15 cellular contexts compared by ENCODE assay signal in the genomic region with DNA sequence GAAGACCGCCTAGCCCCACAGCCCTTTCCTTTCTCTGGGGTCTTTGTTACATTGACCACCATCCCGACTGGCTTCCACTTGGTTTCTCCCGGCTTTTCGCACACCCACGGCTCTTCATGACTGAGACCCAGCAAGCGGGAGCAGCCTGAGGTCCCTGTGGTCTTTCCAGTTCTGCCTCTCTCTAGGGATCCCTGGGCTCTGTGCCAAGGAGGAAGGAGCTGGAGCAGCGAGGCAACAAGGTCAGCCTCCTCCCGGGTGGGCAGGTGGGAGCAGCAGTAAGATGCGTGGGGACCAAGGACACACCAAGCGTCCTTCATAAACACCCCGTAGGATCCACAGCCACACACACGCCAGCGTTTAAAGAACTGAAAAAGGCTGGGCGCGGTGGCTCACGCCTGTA. TPM values are rescaled to one million over a fixed set of nuclear protein-coding genes. Genes with fewer than 3 reads are reported as not detected.
A peak's percentile ranks its signal among the peaks of the same experiment; 100 is the strongest.
DNase-seq lines count a peak whose midpoint lies in the region; ATAC-seq, FAIRE-seq and TF ChIP-seq lines count a peak whose summit lies in the region.
"Had no signal": no experiment of that assay in that cellular context is flagged by ENCODE, and none has a peak within 500 bp of the region (broad histone marks: within the 10 kb centered on the region; RNA-seq: fewer than 3 reads in every experiment).

No MANE protein-coding gene starts in this region.

- ATAC-seq in HCT116 (no peak), pancreas (peak in 3 of 4 donors; percentile 23 to 57 (median 48))
- ATAC-seq: stimulated activated naive B cell treated with anti-CD40 and anti-IgM and Interleukin-4, amounts not matched to agents 10 μg/mL and 1 μg/mL and 100 μg/mL, for 72 hours had no signal

- no peak overlapping the region for H2AFZ ChIP-seq in HCT116 (ENCODE audit: low read depth, low read length, poor library complexity, severe bottlenecking)
- H2AFZ ChIP-seq in mammary epithelial cell (ENCODE audit: low read depth, low read length): peak overlapping the region; percentile 33

- H3K27ac Mint-ChIP-seq in CD14-positive monocyte: peak overlapping the region in 1 of 7 donors; percentile 67
- H3K27ac Mint-ChIP-seq: stimulated activated naive B cell treated with anti-CD40 and anti-IgM and Interleukin-4, amounts not matched to agents 10 μg/mL and 1 μg/mL and 100 μg/mL, for 72 hours had no signal

- H3K9me3 Mint-ChIP-seq in CD14-positive monocyte: peaks cover 0 to 3% (median 0%) of the 10 kb centered on the region in 7 donors
- H3K9me3 Mint-ChIP-seq: stimulated activated naive B cell treated with anti-CD40 and anti-IgM and Interleukin-4, amounts not matched to agents 10 μg/mL and 1 μg/mL and 100 μg/mL, for 72 hours had no signal

- intact Hi-C loops in CD14-positive monocyte (cut with micrococcal nuclease) (no loop called here), HCT116 (cut with micrococcal nuclease) (no loop called here), mammary epithelial cell (cut with micrococcal nuclease) (no loop called here), pancreas (cut with DNase I) (no loop called here)

- peaks cover 10 to 32% of the 10 kb centered on the region in 2 experiments; a peak in 3 of 4 replicates for H3K4me1 ChIP-seq in HCT116 (ENCODE audit: control insufficient read depth in 1 of 2, insufficient read depth in 2 of 2, low read length in 2 of 2)
- peaks cover 8% of the 10 kb centered on the region for H3K4me1 ChIP-seq in mammary epithelial cell (ENCODE audit: insufficient read depth, low read length)
- H3K4me1 ChIP-seq in pancreas: no peaks in the 10 kb centered on the region
- H3K4me1 ChIP-seq: Peyer's patch had no signal

- TF ChIP-seq CTCF in CD14-positive monocyte (IDR thresholded peaks at IDR 0.05): no peak
- TF ChIP-seq CTCF in HCT116 (IDR thresholded peaks at IDR 0.05 in 2 of 3, conservative IDR thresholded peaks at IDR 0.05 in 1 of 3; ENCODE audit: borderline replicate concordance in 1 of 3, insufficient read depth in 1 of 3, low read depth in 2 of 3, low read length in 2 of 3): no peak
- no peak for TF ChIP-seq CTCF in mammary epithelial cell (conservative IDR thresholded peaks at IDR 0.05 in 1 of 2, IDR thresholded peaks at IDR 0.05 in 1 of 2; ENCODE audit: extremely low read depth in 1 of 2, insufficient read depth in 1 of 2, low read depth in 1 of 2, low read length in 2 of 2)
- TF ChIP-seq CTCF in pancreas (IDR thresholded peaks at IDR 0.05): no peak

- H3K4me2 ChIP-seq in HCT116 (ENCODE audit: low read length): peak overlapping the region; percentile 46
- peak overlapping the region; percentile 19 for H3K4me2 ChIP-seq in mammary epithelial cell (ENCODE audit: insufficient read depth, low read depth, low read length)

- dilution Hi-C loops in mammary epithelial cell (cut with HindIII; ENCODE audit: low sequenced_read_pairs): no loop called here

- H4K20me1 ChIP-seq in HCT116 (ENCODE audit: insufficient read depth): no peaks in the 10 kb centered on the region
- H4K20me1 ChIP-seq in mammary epithelial cell (ENCODE audit: insufficient read depth, low read length): no peaks in the 10 kb centered on the region

- no peak overlapping the region for H3K27ac ChIP-seq in HCT116 (ENCODE audit: low read depth, low read length)
- H3K27ac ChIP-seq in mammary epithelial cell (ENCODE audit: insufficient read depth, low read depth, low read length): no peak overlapping the region
- peak overlapping the region in 2 of 4 donors; percentile 5 to 37 for H3K27ac ChIP-seq in pancreas
- H3K27ac ChIP-seq: Peyer's patch had no signal

- DNase-seq in CD14-positive monocyte (ENCODE audit: low spot score): no peak
- DNase-seq in HCT116 (ENCODE audit: low read depth, low spot score): no peak
- DNase-seq in mammary epithelial cell: no peak
- DNase-seq in pancreas: peak in 5 of 6 donors; percentile 67 to 77 (median 72)
- no peak for DNase-seq in erythroblast (lab: John Stamatoyannopoulos, UW)
- DNase-seq in globus pallidus (ENCODE audit: low spot score): no peak
- no peak for DNase-seq in activated CD4-positive, alpha-beta T cell treated with anti-CD3 and anti-CD28 coated beads, Interleukin-2, amount 50 U/mL, for 4 hours
- DNase-seq: anterior cingulate cortex; CD4-positive, alpha-beta memory T cell; GOT3; Kasumi-1; NCI-H446 treated with DMSO at 0.1 percent for 48 hours; Peyer's patch; stimulated activated CD4-positive, alpha-beta T cell treated with anti-CD3 and anti-CD28 coated beads, Interleukin-4, amount 100 ng/mL, for 24 hours; stimulated activated naive B cell treated with anti-CD40 and anti-IgM and Interleukin-4, amounts not matched to agents 10 μg/mL and 1 μg/mL and 100 μg/mL, for 72 hours had no signal

- H3K36me3 Mint-ChIP-seq in CD14-positive monocyte: no peaks in the 10 kb centered on the region
- H3K36me3 Mint-ChIP-seq: CD4-positive, alpha-beta memory T cell; stimulated activated naive B cell treated with anti-CD40 and anti-IgM and Interleukin-4, amounts not matched to agents 10 μg/mL and 1 μg/mL and 100 μg/mL, for 72 hours had no signal

- BruUV-seq in HCT116 (replicated peaks; lab: Mats Ljungman, UMichigan) (no TSS peak), mammary epithelial cell (replicated peaks; lab: Mats Ljungman, UMichigan) (no TSS peak)

- H3K27me3 ChIP-seq in HCT116 (ENCODE audit: insufficient read depth, low read length) (no peaks in the 10 kb centered on the region), mammary epithelial cell (ENCODE audit: insufficient read depth, low read length) (peaks cover 5% of the 10 kb centered on the region), pancreas (no peaks in the 10 kb centered on the region)
- H3K27me3 ChIP-seq: Peyer's patch had no signal

- RAD21 ChIA-PET in HCT116 (lab: Charles Lee; ENCODE audit: low non-redundant PET in 1 of 2, low total read pairs in 2 of 2, uncharacterized antibody in 2 of 2, unreplicated experiment in 2 of 2): no interaction called here

- H3K9me3 ChIP-seq in HCT116 (ENCODE audit: control insufficient read depth in 1 of 2, insufficient read depth in 1 of 2, low read depth in 1 of 2, low read length in 2 of 2) (no peaks in the 10 kb centered on the region), mammary epithelial cell (replicated peaks; ENCODE audit: insufficient read depth, low read length) (no peaks in the 10 kb centered on the region), pancreas (no peaks in the 10 kb centered on the region)
- H3K9me3 ChIP-seq: Peyer's patch had no signal

- peaks cover 2 to 20% (median 5%) of the 10 kb centered on the region in 3 donors for H3K27me3 Mint-ChIP-seq in CD14-positive monocyte (ENCODE audit: low read depth in 3 of 3)
- H3K27me3 Mint-ChIP-seq: CD4-positive, alpha-beta memory T cell had no signal

- 24% methylated on average over 12 of the region's 16 CpGs for WGBS in mammary epithelial cell (ENCODE audit: low coverage, missing lambda C conversion rate)
- 18 to 25% methylated on average over 16 of the region's 16 CpGs for WGBS in pancreas, 2 donors

- no peak for FAIRE-seq in pancreas (lab: Jason Lieb, UNC)

- CTCF ChIA-PET in HCT116 (lab: Charles Lee): interaction anchor here (1.0 to 1.2 kb wide), 2 partner anchors 24 to 27 kb away, joined by 3 read pairs; no protein-coding TSS in a partner anchor
- CTCF ChIA-PET in mammary epithelial cell (lab: Charles Lee; ENCODE audit: low non-redundant PET): no interaction called here

- no peak for TF ChIP-seq RAD21 in HCT116 (IDR thresholded peaks at IDR 0.05; ENCODE audit: low read depth)

- POLR2A ChIA-PET in HCT116 (lab: Charles Lee): interaction anchor here (0.7 kb wide), 1 partner anchor 38 kb away, joined by 3 read pairs; no protein-coding TSS in a partner anchor

- no peak overlapping the region for H3K4me3 ChIP-seq in HCT116 (replicated peaks in 1 of 2; ENCODE audit: low read depth in 1 of 2, low read length in 2 of 2)
- H3K4me3 ChIP-seq in mammary epithelial cell (replicated peaks in 1 of 3; ENCODE audit: insufficient read depth in 1 of 3, low read depth in 2 of 3, low read length in 3 of 3): no peak overlapping the region
- no peak overlapping the region for H3K4me3 ChIP-seq in pancreas
- H3K4me3 ChIP-seq: Peyer's patch had no signal

- peak overlapping the region; percentile 31 to 45 for H3K4me3 Mint-ChIP-seq in CD14-positive monocyte
- H3K4me3 Mint-ChIP-seq: CD4-positive, alpha-beta memory T cell; stimulated activated naive B cell treated with anti-CD40 and anti-IgM and Interleukin-4, amounts not matched to agents 10 μg/mL and 1 μg/mL and 100 μg/mL, for 72 hours had no signal

- H3K9me2 ChIP-seq in HCT116 (ENCODE audit: insufficient read depth): no peaks in the 10 kb centered on the region

- peaks cover 0 to 1% of the 10 kb centered on the region in 2 experiments; a peak in 1 of 4 replicates for H3K36me3 ChIP-seq in HCT116 (ENCODE audit: control insufficient read depth in 1 of 2, insufficient read depth in 2 of 2, low read length in 2 of 2)
- no peaks in the 10 kb centered on the region for H3K36me3 ChIP-seq in mammary epithelial cell (ENCODE audit: insufficient read depth, low read length)
- H3K36me3 ChIP-seq in pancreas: no peaks in the 10 kb centered on the region
- H3K36me3 ChIP-seq: Peyer's patch had no signal

- no peak overlapping the region for H3K9ac ChIP-seq in HCT116 (ENCODE audit: low read length)
- H3K9ac ChIP-seq in mammary epithelial cell (ENCODE audit: insufficient read depth, low read length): no peak overlapping the region

- in situ Hi-C loops in mammary epithelial cell (cut with MboI; ENCODE audit: low sequenced_read_pairs in 2 of 2): no loop called here

- TF ChIP-seq POLR2A in HCT116 (IDR thresholded peaks at IDR 0.05; ENCODE audit: borderline replicate concordance, extremely low read depth, insufficient read depth, insufficient read length): no peak
- no peak for TF ChIP-seq POLR2A in erythroblast (IDR thresholded peaks at IDR 0.05; ENCODE audit: low read length)

- peaks cover 4% of the 10 kb centered on the region for H3K4me1 Mint-ChIP-seq in CD14-positive monocyte

- no peaks in the 10 kb centered on the region for H3K79me2 ChIP-seq in HCT116 (ENCODE audit: insufficient read depth, low read length)
- H3K79me2 ChIP-seq in mammary epithelial cell (ENCODE audit: insufficient read depth, low read length): no peaks in the 10 kb centered on the region

RNA-seq across cellular contexts. Expression of a gene that starts 29.6 kb away (rescaled TPM):
- 10 to 100 TPM; 10.2 to 10.5 TPM for polyA plus RNA-seq in CD14-positive monocyte
- 33.8 TPM for total RNA-seq in HCT116 (2021; ENCODE audit: unreplicated experiment)
- 28.7 and 30.0 TPM in 2 replicates for polyA plus RNA-seq in HCT116 (2012)
- 10 to 100 TPM; 14.6 to 15.7 TPM for total RNA-seq in mammary epithelial cell
- polyA plus RNA-seq in mammary epithelial cell: 14.1 TPM
- 15.3 TPM for polyA minus RNA-seq in mammary epithelial cell
- 1 to 10 TPM; 2.6 to 4.4 (median 3.7) TPM for total RNA-seq in pancreas
- polyA plus RNA-seq in pancreas: 10 to 100 TPM in 1 of 2 donors, 1 to 10 TPM in 1; 5.3 to 11.3 TPM

RNA-seq across cellular contexts. Expression of a gene that starts 37.9 kb away (rescaled TPM):
- polyA plus RNA-seq in CD14-positive monocyte (10 to 100 TPM; 47.8 to 79.3 TPM), mammary epithelial cell (20.6 TPM), pancreas (10 to 100 TPM; 50.8 to 79.5 TPM)
- total RNA-seq in HCT116 (2021; ENCODE audit: unreplicated experiment) (73.6 TPM), mammary epithelial cell (10 to 100 TPM; 12.7 to 30.0 TPM), pancreas (10 to 100 TPM; 18.1 to 25.4 (median 21.0) TPM)
- polyA plus RNA-seq in HCT116 (2012): 59.4 and 59.5 TPM in 2 replicates
- polyA minus RNA-seq in mammary epithelial cell: 12.4 TPM

RNA-seq across cellular contexts. Expression of a gene that starts 50.1 kb away (rescaled TPM):
- polyA plus RNA-seq in CD14-positive monocyte (1 to 10 TPM; 1.8 to 2.6 TPM), mammary epithelial cell (0.16 TPM), pancreas (100 to 1,000 TPM; 149 to 183 TPM)
- total RNA-seq in HCT116 (2021; ENCODE audit: unreplicated experiment) (29.7 TPM), mammary epithelial cell (under 1 TPM in 1 of 2 donors, not detected in 1; 0.67 TPM), pancreas (10 to 100 TPM in 1 of 6 donors, 1 to 10 TPM in 5; 1.7 to 35.2 (median 7.3) TPM)
- polyA plus RNA-seq in HCT116 (2012): 15.9 and 20.7 TPM in 2 replicates
- polyA minus RNA-seq in mammary epithelial cell: not detected
- total RNA-seq: CD4-positive, alpha-beta memory T cell had no signal

RNA-seq across cellular contexts. Expression of a gene that starts 58.1 kb away (rescaled TPM):
- polyA plus RNA-seq in CD14-positive monocyte (under 1 TPM; 0.35 to 0.40 TPM), mammary epithelial cell (0.82 TPM), pancreas (under 1 TPM; 0.02 to 0.15 TPM)
- total RNA-seq in HCT116 (2021; ENCODE audit: unreplicated experiment) (187 TPM), mammary epithelial cell (under 1 TPM in 1 of 2 donors, not detected in 1; 0.14 TPM), pancreas (under 1 TPM in 4 of 6 donors, not detected in 2; 0.04 to 0.12 (median 0.09) TPM)
- 139 and 172 TPM in 2 replicates for polyA plus RNA-seq in HCT116 (2012)
- 0.83 TPM for polyA minus RNA-seq in mammary epithelial cell
- polyA plus RNA-seq: CD4-positive, alpha-beta memory T cell had no signal

Comparison
In these comparisons a context has a peak if more than half of its experiments do, and no peak if none do; other contexts are left out.
1. DNase-seq: peak in pancreas (5 of 6); none in CD14-positive monocyte (single experiment), HCT116 (single experiment), mammary epithelial cell (single experiment), erythroblast (0 of 2), globus pallidus (single experiment) and activated CD4-positive, alpha-beta T cell treated with anti-CD3 and anti-CD28 coated beads, Interleukin-2, amount 50 U/mL, for 4 hours (0 of 2).